27 cellular contexts compared by ENCODE assay signal in the genomic region with DNA sequence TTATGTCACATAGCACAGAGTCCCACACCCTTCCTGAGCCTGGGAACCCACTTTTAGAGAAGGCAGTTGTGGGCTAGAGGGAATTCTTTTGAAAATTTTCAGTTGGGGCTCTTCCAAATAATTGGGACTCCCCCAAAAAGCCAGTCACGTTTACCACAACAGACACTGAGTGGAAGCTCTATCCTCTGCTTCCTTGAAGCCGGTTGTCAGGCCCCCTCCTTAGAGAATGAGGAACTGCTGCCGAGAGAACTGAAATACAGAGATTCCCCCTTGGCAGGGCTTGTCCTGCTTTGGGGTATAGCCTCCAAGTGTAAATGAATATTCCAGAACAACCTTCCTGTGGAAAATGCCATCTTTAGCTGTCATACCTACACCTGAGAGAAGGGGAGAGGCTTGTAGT. TPM values are rescaled to one million over a fixed set of nuclear protein-coding genes. Genes with fewer than 3 reads are reported as not detected.
DNase-seq lines count a peak whose midpoint lies in the region; ATAC-seq, FAIRE-seq and TF ChIP-seq lines count a peak whose summit lies in the region.
"Had no signal": no experiment of that assay in that cellular context is flagged by ENCODE, and none has a peak within 500 bp of the region (broad histone marks: within the 10 kb centered on the region; RNA-seq: fewer than 3 reads in every experiment).

No MANE protein-coding gene starts in this region.

- peaks cover 12% of the 10 kb centered on the region for H3K4me1 ChIP-seq in GM12878 (ENCODE audit: control insufficient read depth, insufficient read depth, low read length)

- no peaks in the 10 kb centered on the region for H3K36me3 ChIP-seq in GM12878 (ENCODE audit: control insufficient read depth in 2 of 2, insufficient read depth in 2 of 2, low read length in 1 of 2)
- H3K36me3 ChIP-seq: BLaER1 treated with 17β-estradiol and CSF1 and Interleukin-3, amounts not matched to agents 10 nM and 100 nM had no signal

- POLR2A ChIA-PET in GM12878 (lab: Charles Lee) = no interaction called here

- DNase-seq in NOMO-1 treated with DMSO at 0.1 percent for 48 hours (lab: John Stamatoyannopoulos, UW; ENCODE audit: unreplicated experiment) (peak; percentile 16), NOMO-1 treated with dmso at 0.1 percent for 144 hours (lab: John Stamatoyannopoulos, UW; ENCODE audit: unreplicated experiment) (no peak), KBM-7 (peak; percentile 8), GM12878 (ENCODE audit: low read depth, low spot score) (no peak), neural crest cell (ENCODE audit: low read depth, low spot score) (no peak), DMS114 treated with DMSO at 0.1 percent for 48 hours (lab: John Stamatoyannopoulos, UW; ENCODE audit: unreplicated experiment) (no peak), NCI-H748 (lab: John Stamatoyannopoulos, UW; ENCODE audit: unreplicated experiment) (no peak)
- no peak for DNase-seq in activated naive CD4-positive, alpha-beta T cell treated with anti-CD3 and anti-CD28 coated beads for 36 hours
- DNase-seq: 8988T; CD4-positive, alpha-beta memory T cell; COR-L47; DMS 273 treated with DMSO at 0.1 percent for 48 hours; DMS79 treated with DMSO at 0.1 percent for 48 hours; GF-D8; IMR-90; NCI-H1105 treated with DMSO at 0.1 percent for 48 hours; NCI-H146; NCI-H2029; NCI-H446; NCI-H524 treated with DMSO at 0.1 percent for 48 hours; NCI-H82; NK-92 treated with Interleukin-12 subunit alpha and Interleukin-12 subunit beta, amount 100 ng/mL, for 24 hours; RPMI8226; SHP77 treated with DMSO at 0.1 percent for 48 hours had no signal

- H2AFZ ChIP-seq in GM12878 (ENCODE audit: control insufficient read depth, low read depth, low read length) = no peak overlapping the region

- BruUV-seq in GM12878 (replicated peaks; lab: Mats Ljungman, UMichigan) = no TSS peak

- no peaks in the 10 kb centered on the region for H3K9me3 Mint-ChIP-seq in neural crest cell
- H3K9me3 Mint-ChIP-seq in activated naive CD4-positive, alpha-beta T cell treated with anti-CD3 and anti-CD28 coated beads for 36 hours = no peaks in the 10 kb centered on the region

- H3K9me3 ChIP-seq in GM12878 (replicated peaks; ENCODE audit: control insufficient read depth, insufficient read depth, low read length) = no peaks in the 10 kb centered on the region
- H3K9me3 ChIP-seq: BLaER1 treated with 17β-estradiol and CSF1 and Interleukin-3, amounts not matched to agents 10 nM and 100 nM had no signal

- H3K4me2 ChIP-seq in GM12878 (ENCODE audit: control insufficient read depth, insufficient read depth) = no peak overlapping the region

- no peak for TF ChIP-seq RAD21 in GM12878 (IDR thresholded peaks at IDR 0.05; ENCODE audit: insufficient read depth, low read depth, low read length)

- WGBS in GM12878 (ENCODE audit: insufficient coverage, insufficient replicate concordance, low lambda C conversion rate, missing lambda C conversion rate) = 3% methylated on average over 3 of the region's 3 CpGs

- no peak for TF ChIP-seq EP300 in GM12878 (IDR thresholded peaks at IDR 0.05; ENCODE audit: borderline replicate concordance in 1 of 2, control insufficient read depth in 1 of 2, low read depth in 2 of 2, low read length in 2 of 2)

- SMC1A ChIA-PET in GM12878 (lab: Charles Lee; ENCODE audit: uncharacterized antibody, unreplicated experiment) = interaction anchor here (0.9 to 2.1 kb wide), 4 partner anchors 12 to 869 kb away, joined by 3 to 4 read pairs (median 4); no protein-coding TSS in a partner anchor

- H3K27ac ChIP-seq in GM12878 (ENCODE audit: control insufficient read depth, insufficient read depth) = no peak overlapping the region
- H3K27ac ChIP-seq: BLaER1 treated with 17β-estradiol and CSF1 and Interleukin-3, amounts not matched to agents 10 nM and 100 nM had no signal

- TF ChIP-seq CTCF in GM12878 (IDR thresholded peaks at IDR 0.05 in 2 of 3, conservative IDR thresholded peaks at IDR 0.05 in 1 of 3; ENCODE audit: control insufficient read depth in 2 of 3, extremely low read depth in 1 of 3, insufficient read depth in 1 of 3, low read depth in 3 of 3, low read length in 3 of 3) (no peak), neural crest cell (conservative IDR thresholded peaks at IDR 0.05) (no peak)

- peaks cover 2% of the 10 kb centered on the region; the same call in 1 of the 2 replicates for H3K79me2 ChIP-seq in GM12878 (ENCODE audit: control insufficient read depth, insufficient read depth, low read length)

- in situ Hi-C loops in KBM-7 (cut with MboI; ENCODE audit: low pct_unique_long_range_greater_than_20kb, low sequenced_read_pairs) (no loop called here), GM12878 (cut with MboI) (loop anchor here (10.0 kb wide), 1 partner anchor 868 kb away; no protein-coding TSS in a partner anchor)

- no peak for FAIRE-seq in GM12878 (lab: Jason Lieb, UNC)
- FAIRE-seq: GM18507 had no signal

- no peak overlapping the region for H3K27ac Mint-ChIP-seq in neural crest cell (ENCODE audit: unreplicated experiment)
- no peak overlapping the region for H3K27ac Mint-ChIP-seq in activated naive CD4-positive, alpha-beta T cell treated with anti-CD3 and anti-CD28 coated beads for 36 hours
- H3K27ac Mint-ChIP-seq: CD4-positive, alpha-beta memory T cell had no signal

- peak overlapping the region; percentile 83 for H3K4me3 Mint-ChIP-seq in neural crest cell
- H3K4me3 Mint-ChIP-seq in activated naive CD4-positive, alpha-beta T cell treated with anti-CD3 and anti-CD28 coated beads for 36 hours = no peak overlapping the region

- no peak for ATAC-seq in GM12878
- ATAC-seq: HCT116 had no signal

- no peaks in the 10 kb centered on the region for H3K36me3 Mint-ChIP-seq in neural crest cell (ENCODE audit: low read depth)
- H3K36me3 Mint-ChIP-seq in activated naive CD4-positive, alpha-beta T cell treated with anti-CD3 and anti-CD28 coated beads for 36 hours (ENCODE audit: low read depth) = no peaks in the 10 kb centered on the region
- H3K36me3 Mint-ChIP-seq: CD4-positive, alpha-beta memory T cell had no signal

- intact Hi-C loops in GM12878 (cut with micrococcal nuclease; ENCODE audit: unreplicated experiment) = loop anchor here (10.0 kb wide), 3 partner anchors 202 to 728 kb away; no protein-coding TSS in a partner anchor
- intact Hi-C loops in activated naive CD4-positive, alpha-beta T cell treated with anti-CD3 and anti-CD28 coated beads for 36 hours (cut with micrococcal nuclease) = loop anchor here (10.0 kb wide), 1 partner anchor 642 kb away; the partner anchor contains the start of gene ANKEF1

- RAD21 ChIA-PET in GM12878 (lab: Charles Lee; ENCODE audit: unreplicated experiment) = interaction anchor here (3.9 kb wide), 1 partner anchor 529 kb away, joined by 17 read pairs; no protein-coding TSS in a partner anchor

- H3K27me3 Mint-ChIP-seq in neural crest cell (ENCODE audit: low read depth) = no peaks in the 10 kb centered on the region
- H3K27me3 Mint-ChIP-seq in activated naive CD4-positive, alpha-beta T cell treated with anti-CD3 and anti-CD28 coated beads for 36 hours (ENCODE audit: low read depth) = peaks cover 44% of the 10 kb centered on the region

- peaks cover 0 to 5% of the 10 kb centered on the region in 2 experiments; a peak in 2 of 4 replicates for H3K27me3 ChIP-seq in GM12878 (replicated peaks in 1 of 2; ENCODE audit: control insufficient read depth in 2 of 2, insufficient read depth in 2 of 2, low read length in 1 of 2)

- H3K9ac ChIP-seq in GM12878 (ENCODE audit: control insufficient read depth, insufficient read depth, low read length) = no peak overlapping the region
- H3K9ac ChIP-seq: BLaER1 treated with 17β-estradiol and CSF1 and Interleukin-3, amounts not matched to agents 10 nM and 100 nM had no signal

- CTCF ChIA-PET in GM12878 (lab: Yijun Ruan, JAX) = interaction anchor here (0.6 to 2.6 kb wide), 4 partner anchors 67 to 867 kb away, joined by 3 to 7 read pairs (median 4); no protein-coding TSS in a partner anchor
- CTCF ChIA-PET in activated naive CD4-positive, alpha-beta T cell treated with anti-CD3 and anti-CD28 coated beads for 36 hours (lab: Charles Lee) = no interaction called here

- no peak for TF ChIP-seq POLR2A in GM12878 (IDR thresholded peaks at IDR 0.05; ENCODE audit: low read depth, low read length)

- no peak overlapping the region for H3K4me3 ChIP-seq in GM12878
- H3K4me3 ChIP-seq: BLaER1 treated with 17β-estradiol and CSF1 and Interleukin-3, amounts not matched to agents 10 nM and 100 nM had no signal

- no peaks in the 10 kb centered on the region for H4K20me1 ChIP-seq in GM12878 (ENCODE audit: control insufficient read depth, insufficient read depth)

- H3K4me1 Mint-ChIP-seq in neural crest cell = peaks cover 18% of the 10 kb centered on the region
- H3K4me1 Mint-ChIP-seq in activated naive CD4-positive, alpha-beta T cell treated with anti-CD3 and anti-CD28 coated beads for 36 hours (ENCODE audit: low read depth) = peaks cover 17% of the 10 kb centered on the region

TF ChIP-seq in GM12878, 131 proteins besides CTCF, POLR2A, EP300 and RAD21 (continues in another document):
- TF ChIP-seq RUNX3 (IDR thresholded peaks at IDR 0.05; ENCODE audit: low read length) (no peak), EED (IDR thresholded peaks at IDR 0.05; ENCODE audit: low read depth) (no peak), BRCA1 (IDR thresholded peaks at IDR 0.05; ENCODE audit: low read depth, low read length) (no peak), IKZF2 (IDR thresholded peaks at IDR 0.05) (0 out of 4 replicates have a peak, but pooled peaks of 1 of the 2 experiments have one; percentile 24), DPF2 (IDR thresholded peaks at IDR 0.05) (no peak), ATF7 (IDR thresholded peaks at IDR 0.05; ENCODE audit: low read depth) (no peak)

RNA-seq across cellular contexts. Expression of gene JAG1, which starts 2.7 kb away (rescaled TPM):
- 19.2 and 20.7 TPM in 2 replicates for total RNA-seq in GM12878 (2013; cell fraction: nucleolus; rRNA removed)
- 2.1 and 2.5 TPM in 2 replicates for total RNA-seq in GM12878 (2014; rRNA removed)
- total RNA-seq in GM12878 (2014; rRNA removed; fragmentation: Illumina TruSeq; extraction: Trizol) = 1.3 TPM in 2 replicates
- total RNA-seq in GM12878 (2021) = 3.1 and 3.2 TPM in 2 replicates
- polyA plus RNA-seq in GM12878 (2011; ENCODE audit: low read depth) = 0.98 TPM
- polyA plus RNA-seq in GM12878 (2011; rRNA removed) = 5.0 and 6.9 TPM in 2 replicates
- polyA plus RNA-seq in GM12878 (2011; cell fraction: cytosol; rRNA removed) = 6.0 and 8.3 TPM in 2 replicates
- polyA plus RNA-seq in GM12878 (2011; cell fraction: nucleus; rRNA removed) = 25.9 and 26.5 TPM in 2 replicates
- polyA plus RNA-seq in GM12878 (2012) = 2.4 and 5.1 TPM in 2 replicates
- polyA plus RNA-seq in GM12878 (2014; fragmentation: Illumina TruSeq; extraction: Trizol) = 1.4 and 2.2 TPM in 2 replicates
- 1 to 10 TPM in 1 of 2 experiments, under 1 TPM in 1; 0.66 to 1.0 TPM for polyA plus RNA-seq in GM12878 (2014; fragmentation: Nextera tagmentation; extraction: Ambion mirVana)
- polyA plus RNA-seq in GM12878 (2014; rRNA removed) = 2.0 and 2.2 TPM in 2 replicates
- 1 to 10 TPM; 1.1 to 1.6 TPM for polyA plus RNA-seq in GM12878 (2016; fragmentation: Nextera tagmentation; extraction: Ambion mirVana)
- polyA minus RNA-seq in GM12878 (2011; rRNA and poly(A)+ RNA removed) = 23.6 and 27.0 TPM in 2 replicates
- polyA minus RNA-seq in GM12878 (2011; cell fraction: cytosol; rRNA and poly(A)+ RNA removed) = 7.1 and 8.8 TPM in 2 replicates
- 21.8 and 23.7 TPM in 2 replicates for polyA minus RNA-seq in GM12878 (2011; cell fraction: nucleus; rRNA and poly(A)+ RNA removed)
- 67.7 and 70.3 TPM in 2 replicates for total RNA-seq in neural crest cell
- under 1 TPM; 0.25 to 0.41 TPM for total RNA-seq in activated naive CD4-positive, alpha-beta T cell treated with anti-CD3 and anti-CD28 coated beads for 36 hours

Comparison
In these comparisons a context has a peak if more than half of its experiments do, and no peak if none do; other contexts are left out.
1. DNase-seq: peak in NOMO-1 treated with DMSO at 0.1 percent for 48 hours (single experiment) and KBM-7 (single experiment); none in NOMO-1 treated with dmso at 0.1 percent for 144 hours (single experiment), GM12878 (single experiment), neural crest cell (single experiment), activated naive CD4-positive, alpha-beta T cell treated with anti-CD3 and anti-CD28 coated beads for 36 hours (single experiment), DMS114 treated with DMSO at 0.1 percent for 48 hours (single experiment) and NCI-H748 (single experiment).